ENCODE assay signal across 29 cellular contexts in genomic region chr4:35950442-35950841, GRCh38.
"Had no signal": no experiment of that assay in that cellular context is flagged by ENCODE, and none has a peak within 500 bp of the region (broad histone marks: within the 10 kb centered on the region; RNA-seq: fewer than 3 reads in every experiment).

No MANE protein-coding gene starts in this region.

- DNase-seq: colonic mucosa; cortex of kidney; dermis blood vessel endothelial cell; dorsolateral prefrontal cortex; effector CD4-positive, alpha-beta T cell; effector CD8-positive, alpha-beta T cell; effector memory CD4-positive, alpha-beta T cell; effector memory CD8-positive, alpha-beta T cell; erythroblast; esophagus squamous epithelium; foreskin fibroblast; foreskin keratinocyte; foreskin melanocyte; gastrocnemius medialis; glutamatergic neuron; head of caudate nucleus; heart left ventricle; heart right ventricle had no signal

- H3K4me3 ChIP-seq: colonic mucosa, coronary artery, dorsolateral prefrontal cortex, esophagus muscularis mucosa, esophagus squamous epithelium, gastrocnemius medialis, gastroesophageal sphincter, heart left ventricle, heart right ventricle, hepatocyte had no signal

- H3K9me3 Mint-ChIP-seq: dendritic cell treated with granulocyte-macrophage colony-stimulating factor and Interleukin-4, amounts not matched to agents 40 ng/mL and 50 ng/mL, for 4 days had no signal

- H3K27ac Mint-ChIP-seq: dendritic cell treated with granulocyte-macrophage colony-stimulating factor and Interleukin-4, amounts not matched to agents 40 ng/mL and 50 ng/mL, for 4 days; effector memory CD8-positive, alpha-beta T cell had no signal

- H3K4me2 ChIP-seq: hepatocyte had no signal

- H3K27ac ChIP-seq: colonic mucosa, coronary artery, dorsolateral prefrontal cortex, epithelial cell of prostate, esophagus muscularis mucosa, esophagus squamous epithelium, foreskin keratinocyte, gastrocnemius medialis, gastroesophageal sphincter, heart left ventricle, heart right ventricle, hepatocyte had no signal

- H3K27me3 ChIP-seq: colonic mucosa, dorsolateral prefrontal cortex, esophagus muscularis mucosa, esophagus squamous epithelium, foreskin keratinocyte, gastrocnemius medialis, gastroesophageal sphincter, heart left ventricle, heart right ventricle, hepatocyte had no signal

- FAIRE-seq: colon, endometrium, endothelial cell of umbilical vein, frontal cortex had no signal

- H3K4me3 Mint-ChIP-seq: dendritic cell treated with granulocyte-macrophage colony-stimulating factor and Interleukin-4, amounts not matched to agents 40 ng/mL and 50 ng/mL, for 4 days; effector memory CD8-positive, alpha-beta T cell had no signal

- H2AFZ ChIP-seq: hepatocyte had no signal

- H3K79me2 ChIP-seq: hepatocyte had no signal

- H3K27me3 Mint-ChIP-seq: dendritic cell treated with granulocyte-macrophage colony-stimulating factor and Interleukin-4, amounts not matched to agents 40 ng/mL and 50 ng/mL, for 4 days; effector memory CD8-positive, alpha-beta T cell had no signal

- H3K9me3 ChIP-seq: colonic mucosa, esophagus squamous epithelium, gastrocnemius medialis had no signal

- H3K4me1 ChIP-seq: colonic mucosa, esophagus muscularis mucosa, esophagus squamous epithelium, foreskin keratinocyte, gastrocnemius medialis, gastroesophageal sphincter, heart left ventricle, heart right ventricle had no signal

- H3K36me3 ChIP-seq: colonic mucosa, esophagus muscularis mucosa, esophagus squamous epithelium, gastrocnemius medialis, gastroesophageal sphincter, heart left ventricle, heart right ventricle had no signal

- ATAC-seq: effector memory CD8-positive, alpha-beta T cell; esophagus mucosa; foreskin keratinocyte; gastrocnemius medialis; gastroesophageal sphincter; heart left ventricle; heart right ventricle had no signal
